In the genomic region with DNA sequence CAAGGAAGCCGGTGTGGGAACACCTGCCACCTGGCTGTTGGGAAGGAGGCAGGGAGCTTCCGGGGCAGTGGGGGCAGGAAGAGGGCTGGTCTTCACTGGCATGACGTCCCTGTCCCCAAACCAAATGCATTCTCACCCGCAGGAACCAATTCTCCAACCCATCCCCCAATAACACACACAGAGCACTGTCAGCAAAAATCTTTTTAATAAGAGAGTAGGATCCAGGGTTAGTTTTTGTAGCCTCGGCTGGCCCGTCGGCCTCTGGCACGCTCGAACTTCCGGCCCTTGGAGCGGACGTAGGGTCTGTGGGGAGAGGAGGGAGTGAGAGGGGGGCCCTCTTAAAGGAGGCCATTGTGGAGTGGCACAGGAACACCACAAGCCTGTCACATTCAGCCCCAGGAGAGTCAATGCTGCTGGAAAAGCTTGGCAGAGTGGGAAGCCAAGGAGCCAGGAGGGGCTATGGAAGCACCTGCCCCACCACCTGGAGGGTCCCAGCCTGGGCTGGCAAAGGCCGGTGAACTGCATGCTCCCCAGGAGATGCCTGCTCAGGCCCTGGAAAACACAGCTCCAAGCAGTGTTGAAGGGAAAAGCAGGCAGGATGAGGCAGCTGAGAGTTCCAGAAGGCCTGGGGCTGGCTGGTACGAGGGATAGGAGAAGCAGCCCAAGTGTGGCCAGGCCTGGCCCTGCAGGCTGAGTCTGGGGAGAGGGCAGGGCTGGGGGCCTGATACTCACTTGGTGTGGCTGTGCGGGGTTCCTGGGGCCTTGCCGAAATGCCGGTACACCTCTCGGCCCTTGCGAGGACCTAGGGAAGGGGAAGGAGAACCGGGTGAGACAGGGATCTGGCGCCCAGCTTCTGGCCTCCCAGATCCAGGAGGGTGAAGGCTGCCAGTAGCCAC, we compare ENCODE assay signal across 1 cellular context.
TF ChIP-seq lines count a peak whose summit lies in the region.

No MANE protein-coding gene starts in this region.

TF ChIP-seq in HepG2, 621 proteins besides CTCF, POLR2A, EP300 and RAD21:
- TF ChIP-seq MAFK (conservative IDR thresholded peaks at IDR 0.05 in 1 of 2, IDR thresholded peaks at IDR 0.05 in 1 of 2; ENCODE audit: low read length in 2 of 2): peak; percentile 41 to 65; a peak in 3 of 4 replicates
- TF ChIP-seq ZBTB7A (CRISPR knock-in tag; IDR thresholded peaks at IDR 0.05): no peak
